9 cellular contexts compared by ENCODE assay signal in the genomic region with DNA sequence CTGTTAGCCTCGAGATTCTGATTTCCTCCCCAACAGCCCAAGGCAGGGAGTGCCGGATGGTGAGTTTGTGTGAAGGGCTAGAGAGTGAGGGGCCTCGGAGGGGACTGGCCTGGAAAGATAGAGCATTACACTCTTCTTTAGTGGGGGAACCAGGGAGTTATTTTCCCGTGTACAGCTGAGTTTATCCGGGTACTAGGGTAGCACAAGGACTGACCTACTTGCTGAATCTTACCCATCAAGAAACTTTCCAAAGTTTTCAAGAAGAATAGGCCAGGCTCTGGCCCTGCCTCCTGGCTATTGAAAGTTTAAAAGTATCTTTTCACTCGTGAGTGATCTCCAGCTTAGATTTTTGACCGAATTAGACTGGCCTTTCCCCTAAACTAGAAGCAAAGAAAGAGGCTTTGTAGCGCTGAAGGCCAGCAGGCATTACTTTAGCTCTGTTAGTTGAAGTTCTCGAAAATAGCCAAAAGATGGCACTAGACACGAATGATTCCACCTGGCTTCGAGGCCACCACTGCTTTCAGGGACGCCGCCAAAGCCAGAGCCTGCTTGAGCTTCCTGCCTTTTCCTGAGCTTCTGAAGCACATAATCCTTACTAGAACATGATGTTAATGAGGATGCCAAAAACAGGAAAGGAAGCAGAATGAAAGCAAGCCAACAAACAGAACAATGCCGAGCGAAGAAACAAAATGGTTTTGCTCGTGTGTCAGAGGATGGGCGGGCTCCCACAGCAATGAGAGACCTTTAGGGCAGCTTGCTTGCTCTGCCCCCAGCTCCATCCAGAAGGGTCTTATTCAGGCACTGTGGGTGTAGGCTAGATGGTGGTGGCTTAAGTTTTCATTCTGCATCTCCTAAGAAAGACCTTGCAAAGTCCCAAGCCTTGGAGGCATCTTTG. TPM values are rescaled to one million over a fixed set of nuclear protein-coding genes. Genes with fewer than 3 reads are reported as not detected.
A peak's percentile ranks its signal among the peaks of the same experiment; 100 is the strongest.
DNase-seq lines count a peak whose midpoint lies in the region; ATAC-seq, FAIRE-seq and TF ChIP-seq lines count a peak whose summit lies in the region.
"Had no signal": no experiment of that assay in that cellular context is flagged by ENCODE, and none has a peak within 500 bp of the region (broad histone marks: within the 10 kb centered on the region; RNA-seq: fewer than 3 reads in every experiment).

No MANE protein-coding gene starts in this region.

- H3K27ac ChIP-seq in OCI-LY1 (ENCODE audit: low read depth, low read length, poor library complexity, severe bottlenecking): peak overlapping the region; percentile 56
- H3K27ac ChIP-seq in HepG2 (ENCODE audit: extremely low read length, insufficient read depth, low read length): no peak overlapping the region
- no peak overlapping the region for H3K27ac ChIP-seq in upper lobe of left lung

- H3K9me3 ChIP-seq in OCI-LY1 (ENCODE audit: low read length): no peaks in the 10 kb centered on the region
- no peaks in the 10 kb centered on the region for H3K9me3 ChIP-seq in HepG2 (ENCODE audit: low read length)
- no peaks in the 10 kb centered on the region for H3K9me3 ChIP-seq in upper lobe of left lung

- BruUV-seq in HepG2 (replicated peaks; lab: Mats Ljungman, UMichigan): no TSS peak

- H4K20me1 ChIP-seq in OCI-LY1 (ENCODE audit: insufficient read depth, low read length) (no peaks in the 10 kb centered on the region), HepG2 (ENCODE audit: insufficient read depth, low read length) (no peaks in the 10 kb centered on the region)

- DNase-seq in SIG-M5 treated with dmso at 0.1 percent for 504 hours (lab: John Stamatoyannopoulos, UW; ENCODE audit: unreplicated experiment) (peak; percentile 49), SIG-M5 (lab: John Stamatoyannopoulos, UW) (no peak), chondrocyte (ENCODE audit: low spot score) (no peak), HepG2 (ENCODE audit: low spot score) (peak; percentile 69), upper lobe of left lung (no peak)

- TF ChIP-seq RAD21 in Ishikawa (IDR thresholded peaks at IDR 0.05; ENCODE audit: low read depth): peak; percentile 91
- peak; percentile 74 for TF ChIP-seq RAD21 in HepG2 (CRISPR knock-in tag; IDR thresholded peaks at IDR 0.05)

- peak; percentile 94 for FAIRE-seq in HepG2 (lab: Jason Lieb, UNC)

- peak overlapping the region; percentile 76 for H2AFZ ChIP-seq in OCI-LY1 (ENCODE audit: low read length)
- no peak overlapping the region for H2AFZ ChIP-seq in HepG2 (ENCODE audit: low read length)

- H3K9me3 Mint-ChIP-seq in chondrocyte (ENCODE audit: low read depth): no peaks in the 10 kb centered on the region

- no peak overlapping the region for H3K4me3 Mint-ChIP-seq in chondrocyte (ENCODE audit: unreplicated experiment)
- H3K4me3 Mint-ChIP-seq: CD4-positive, alpha-beta memory T cell had no signal

- TF ChIP-seq CTCF in OCI-LY1 (IDR thresholded peaks at IDR 0.05; ENCODE audit: low read length) (peak; percentile 78), chondrocyte (IDR thresholded peaks at IDR 0.05) (peak; percentile 88), HepG2 (CRISPR knock-in tag; IDR thresholded peaks at IDR 0.05) (peak; percentile 89), upper lobe of left lung (IDR thresholded peaks at IDR 0.05) (peak in 4 of 6 experiments; percentile 20 to 46 (median 32))

- CTCF ChIA-PET in HepG2 (lab: Yijun Ruan, JAX; ENCODE audit: low intra/inter-chr PET ratio, low total read pairs): interaction anchor here (0.9 kb wide), 1 partner anchor 640 kb away, joined by 4 read pairs; no protein-coding TSS in a partner anchor

- TF ChIP-seq EP300 in Ishikawa (IDR thresholded peaks at IDR 0.05; ENCODE audit: borderline replicate concordance): no peak
- TF ChIP-seq EP300 in HepG2 (IDR thresholded peaks at IDR 0.05; ENCODE audit: low read depth in 2 of 2, low read length in 2 of 2): no peak
- TF ChIP-seq EP300 in HepG2 (CRISPR knock-in tag; IDR thresholded peaks at IDR 0.05; ENCODE audit: borderline replicate concordance): no peak
- TF ChIP-seq EP300 in upper lobe of left lung (IDR thresholded peaks at IDR 0.05): no peak

- no peaks in the 10 kb centered on the region for H3F3A ChIP-seq in OCI-LY1 (ENCODE audit: insufficient read depth, low read length)

- H3K27me3 Mint-ChIP-seq in chondrocyte (ENCODE audit: low read depth): peaks cover 6% of the 10 kb centered on the region

- H3K9me2 ChIP-seq in OCI-LY1 (ENCODE audit: low read depth, low read length): no peaks in the 10 kb centered on the region

- in situ Hi-C loops in HepG2 (cut with HindIII; ENCODE audit: extremely low pct_ligation_motif_present, low pct_unique_long_range_greater_than_20kb): no loop called here

- H3K27me3 ChIP-seq in OCI-LY1 (ENCODE audit: insufficient read depth, low read length) (no peaks in the 10 kb centered on the region), HepG2 (ENCODE audit: control insufficient read depth in 1 of 2, insufficient read depth in 2 of 2, low read length in 2 of 2) (no peaks in the 10 kb centered on the region), upper lobe of left lung (no peaks in the 10 kb centered on the region)

- no peak overlapping the region for H3K27ac Mint-ChIP-seq in chondrocyte (ENCODE audit: unreplicated experiment)
- H3K27ac Mint-ChIP-seq: CD4-positive, alpha-beta memory T cell had no signal

- intact Hi-C loops in HepG2 (cut with micrococcal nuclease; ENCODE audit: unreplicated experiment): loop anchor here (1.0 to 2.0 kb wide), 3 partner anchors 164 to 640 kb away; no protein-coding TSS in a partner anchor

- WGBS in HepG2 (ENCODE audit: low lambda C conversion rate): 22% methylated on average over 17 of the region's 17 CpGs
- WGBS in upper lobe of left lung, 2 donors: 35 to 40% methylated on average over 17 of the region's 17 CpGs

- H3K4me1 ChIP-seq in OCI-LY1 (ENCODE audit: insufficient read depth, low read length, severe bottlenecking) (peaks cover 45% of the 10 kb centered on the region), HepG2 (ENCODE audit: insufficient read depth, low read length) (peaks cover 14% of the 10 kb centered on the region), upper lobe of left lung (peaks cover 0 to 7% (median 3%) of the 10 kb centered on the region in 4 donors)

- ATAC-seq in GM21717 (IDR thresholded peaks at IDR 0.05; ENCODE audit: unreplicated experiment) (peak; percentile 87), HepG2 (peak; percentile 97), upper lobe of left lung (ENCODE audit: low FRiP score in 2 of 2) (peak; percentile 62 to 94)

- H3K4me1 Mint-ChIP-seq in chondrocyte (ENCODE audit: low read depth): peaks cover 2% of the 10 kb centered on the region

- H3K9ac ChIP-seq in OCI-LY1 (ENCODE audit: low read length): peak overlapping the region; percentile 46
- no peak overlapping the region for H3K9ac ChIP-seq in HepG2 (ENCODE audit: insufficient read depth, low read depth, low read length)

- H3K4me2 ChIP-seq in OCI-LY1 (ENCODE audit: low read length) (peak overlapping the region; percentile 30; the same call in 1 of the 2 replicates), HepG2 (ENCODE audit: low read depth, low read length) (peak overlapping the region; percentile 14; the same call in 1 of the 2 replicates)

- no peak overlapping the region for H3K4me3 ChIP-seq in OCI-LY1 (ENCODE audit: low read depth, low read length, poor library complexity, severe bottlenecking)
- H3K4me3 ChIP-seq in HepG2 (replicated peaks in 1 of 3; ENCODE audit: insufficient read depth in 1 of 3, low read depth in 2 of 3, low read length in 3 of 3): no peak overlapping the region
- no peak overlapping the region for H3K4me3 ChIP-seq in upper lobe of left lung

- TF ChIP-seq POLR2A in HepG2 (IDR thresholded peaks at IDR 0.05; ENCODE audit: insufficient read depth in 1 of 2, low read depth in 2 of 2, low read length in 2 of 2): no peak
- no peak for TF ChIP-seq POLR2A in upper lobe of left lung (IDR thresholded peaks at IDR 0.05)

- H3K36me3 Mint-ChIP-seq in chondrocyte (ENCODE audit: low read depth): no peaks in the 10 kb centered on the region
- H3K36me3 Mint-ChIP-seq: CD4-positive, alpha-beta memory T cell had no signal

- POLR2A ChIA-PET in HepG2 (lab: Yijun Ruan, JAX): no interaction called here

- H3K36me3 ChIP-seq in OCI-LY1 (ENCODE audit: insufficient read depth, low read length): no peaks in the 10 kb centered on the region
- no peaks in the 10 kb centered on the region for H3K36me3 ChIP-seq in HepG2 (replicated peaks in 1 of 2; ENCODE audit: control insufficient read depth in 1 of 2, insufficient read depth in 2 of 2, low read length in 2 of 2)
- no peaks in the 10 kb centered on the region for H3K36me3 ChIP-seq in upper lobe of left lung

- H3K79me2 ChIP-seq in OCI-LY1 (ENCODE audit: insufficient read depth, low read length): no peaks in the 10 kb centered on the region
- no peaks in the 10 kb centered on the region for H3K79me2 ChIP-seq in HepG2 (ENCODE audit: insufficient read depth, low read length)

TF ChIP-seq in Ishikawa, 13 proteins besides CTCF, POLR2A, EP300 and RAD21 (continues in another document):
- TF ChIP-seq CREB1 (IDR thresholded peaks at IDR 0.05; ENCODE audit: low read depth) (no peak), NFIC (IDR thresholded peaks at IDR 0.05) (no peak)

TF ChIP-seq in HepG2, 621 proteins besides CTCF, POLR2A, EP300 and RAD21 (continues in another document):
- TF ChIP-seq RORA (CRISPR knock-in tag; IDR thresholded peaks at IDR 0.05): no peak

RNA-seq across cellular contexts. Expression of gene TSN, which starts 55.8 kb away (rescaled TPM):
- total RNA-seq in chondrocyte (51.1 to 61.6 TPM (median 57.1 TPM) in 3 replicates), HepG2 (2016; rRNA removed; fragmentation: Illumina TruSeq; extraction: Trizol) (115 and 159 TPM in 2 replicates), upper lobe of left lung (10 to 100 TPM in 5 of 6 donors, 1 to 10 TPM in 1; 8.3 to 52.8 (median 40.0) TPM)
- total RNA-seq in HepG2 (2016; cell fraction: cytosol; rRNA removed; fragmentation: Illumina TruSeq; extraction: Trizol; ENCODE audit: low read depth): 17.2 and 22.2 TPM in 2 replicates
- 120 and 171 TPM in 2 replicates for total RNA-seq in HepG2 (2016; cell fraction: insoluble cytoplasmic fraction; rRNA removed; fragmentation: Illumina TruSeq; extraction: Trizol)
- total RNA-seq in HepG2 (2016; cell fraction: membrane; rRNA removed; fragmentation: Illumina TruSeq; extraction: Trizol): 42.8 and 45.0 TPM in 2 replicates
- total RNA-seq in HepG2 (2016; cell fraction: nucleus; rRNA removed; fragmentation: Illumina TruSeq; extraction: Trizol): 62.1 and 67.2 TPM in 2 replicates
- 45.0 and 56.4 TPM in 2 replicates for polyA plus RNA-seq in HepG2 (2011; rRNA removed)
- 33.3 and 47.8 TPM in 2 replicates for polyA plus RNA-seq in HepG2 (2011; cell fraction: cytosol; rRNA removed)
- 11.7 and 15.2 TPM in 2 replicates for polyA plus RNA-seq in HepG2 (2011; cell fraction: nucleus; rRNA removed)
- polyA plus RNA-seq in HepG2 (2012): 45.8 and 66.2 TPM in 2 replicates
- polyA plus RNA-seq in HepG2 (2016; cell fraction: cytosol; fragmentation: Illumina TruSeq; extraction: Trizol; ENCODE audit: low read depth): 9.2 and 9.7 TPM in 2 replicates
- 138 and 143 TPM in 2 replicates for polyA plus RNA-seq in HepG2 (2016; cell fraction: insoluble cytoplasmic fraction; fragmentation: Illumina TruSeq; extraction: Trizol; ENCODE audit: low read depth)
- 24.1 and 24.3 TPM in 2 replicates for polyA plus RNA-seq in HepG2 (2016; cell fraction: membrane; fragmentation: Illumina TruSeq; extraction: Trizol; ENCODE audit: low read depth)
- polyA plus RNA-seq in HepG2 (2016; cell fraction: nucleus; fragmentation: Illumina TruSeq; extraction: Trizol; ENCODE audit: insufficient read depth, low read depth): 77.1 and 79.4 TPM in 2 replicates
- 36.2 and 43.1 TPM in 2 replicates for polyA minus RNA-seq in HepG2 (2011; rRNA and poly(A)+ RNA removed; ENCODE audit: low replicate concordance)
- polyA minus RNA-seq in HepG2 (2011; cell fraction: cytosol; rRNA and poly(A)+ RNA removed): 47.0 and 54.1 TPM in 2 replicates
- 51.5 and 60.0 TPM in 2 replicates for polyA minus RNA-seq in HepG2 (2011; cell fraction: nucleus; rRNA and poly(A)+ RNA removed)

Comparison
In these comparisons a context has a peak if more than half of its experiments do, and no peak if none do; other contexts are left out.
1. DNase-seq: peak in SIG-M5 treated with dmso at 0.1 percent for 504 hours (single experiment) and HepG2 (single experiment); none in SIG-M5 (single experiment), chondrocyte (single experiment) and upper lobe of left lung (0 of 2).
2. CTCF ChIP-seq: peak in every context shown above with its lines; median percentile 89 in HepG2; 88 in chondrocyte; 78 in OCI-LY1; 32 in upper lobe of left lung.
3. Peak in every context shown above with its lines, with median percentiles within 50 percentile points of each other: ATAC-seq.